Comparison of ENCODE assay signal across 8 cellular contexts in the genomic region with DNA sequence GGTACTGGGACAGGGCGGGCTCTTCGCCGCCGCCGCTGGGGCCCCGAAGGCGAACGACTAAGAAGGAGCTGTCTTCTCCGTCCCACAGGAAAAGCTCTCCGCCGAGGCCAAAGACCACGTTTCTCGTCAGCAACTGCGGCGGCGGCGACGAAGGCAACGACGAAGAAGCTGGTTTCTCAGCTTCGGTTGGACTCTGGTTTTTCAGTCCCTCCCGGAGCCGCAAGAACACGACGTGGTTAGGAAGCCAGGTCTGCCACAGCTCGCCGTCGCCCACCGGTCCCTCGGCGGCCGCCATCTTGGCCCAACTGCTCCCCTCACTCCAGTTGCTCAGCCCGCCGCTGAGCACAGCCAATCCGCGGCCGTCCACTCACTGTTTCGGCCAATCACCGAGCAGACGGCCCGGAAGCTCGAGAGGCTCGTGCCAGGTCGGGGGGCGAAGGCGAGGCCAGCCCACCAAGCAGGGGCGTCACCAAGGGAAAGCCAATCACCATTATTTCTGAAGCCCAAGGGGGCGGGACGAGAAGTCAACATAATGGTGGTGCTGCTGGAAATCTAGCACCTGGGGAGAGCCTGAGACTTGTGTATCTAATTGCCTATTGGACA. TPM values are rescaled to one million over a fixed set of nuclear protein-coding genes. Genes with fewer than 3 reads are reported as not detected.
A peak's percentile ranks its signal among the peaks of the same experiment; 100 is the strongest.
DNase-seq lines count a peak whose midpoint lies in the region; ATAC-seq and TF ChIP-seq lines count a peak whose summit lies in the region.

A gene (minus strand): TSS at position 307 of the 603 bp plus-strand sequence. CDS start 12 bp downstream, at position 295.

- peaks cover 17% of the 10 kb centered on the region for H3K4me1 ChIP-seq in OCI-LY3 (ENCODE audit: low read length)

- H3K79me2 ChIP-seq in OCI-LY3 (ENCODE audit: low read length) = peaks cover 80% of the 10 kb centered on the region

- H3K4me2 ChIP-seq in OCI-LY3 (ENCODE audit: low read length) = peak within 1 kb of the TSS; percentile 84

- H4K20me1 ChIP-seq in OCI-LY3 (ENCODE audit: insufficient read depth, low read length) = peaks cover 6% of the 10 kb centered on the region; the same call in 1 of the 2 replicates

- H3K4me1 Mint-ChIP-seq in endothelial cell (ENCODE audit: unreplicated experiment) = peaks cover 13% of the 10 kb centered on the region

- peaks cover 39% of the 10 kb centered on the region for H3K36me3 ChIP-seq in OCI-LY3 (replicated peaks; ENCODE audit: low read depth, low read length)

- TF ChIP-seq CTCF in OCI-LY3 (IDR thresholded peaks at IDR 0.05; ENCODE audit: low read depth, low read length) = no peak
- no peak for TF ChIP-seq CTCF in endothelial cell (IDR thresholded peaks at IDR 0.05; ENCODE audit: unreplicated experiment)

- H3K27ac ChIP-seq in OCI-LY3 (ENCODE audit: low read length) = peak within 1 kb of the TSS; percentile 97

- H3K27me3 Mint-ChIP-seq in endothelial cell (ENCODE audit: unreplicated experiment) = peaks cover 2% of the 10 kb centered on the region

- H3K4me3 ChIP-seq in OCI-LY3 (ENCODE audit: low read length) = peak within 1 kb of the TSS; percentile 92

- H3K27me3 ChIP-seq in OCI-LY3 (ENCODE audit: low read depth, low read length) = no peaks in the 10 kb centered on the region

- H3K4me3 Mint-ChIP-seq in endothelial cell (ENCODE audit: unreplicated experiment) = peak within 1 kb of the TSS; percentile 100

- peaks cover 3% of the 10 kb centered on the region for H3K36me3 Mint-ChIP-seq in endothelial cell (ENCODE audit: low read depth, unreplicated experiment)

- ATAC-seq in GM21515 (IDR thresholded peaks at IDR 0.05; ENCODE audit: unreplicated experiment) = peak; percentile 79

- H3K9me3 Mint-ChIP-seq in endothelial cell (ENCODE audit: unreplicated experiment) = no peaks in the 10 kb centered on the region

- DNase-seq in D341Med (ENCODE audit: low spot score) = peak; percentile 92
- DNase-seq in HuH-7 (ENCODE audit: low spot score) = peak; percentile 86
- DNase-seq in activated CD8-positive, alpha-beta memory T cell treated with anti-CD3 and anti-CD28 coated beads, Interleukin-2, amount 50 U/mL, for 48 hours = peak; percentile 96
- peak; percentile 97 for DNase-seq in endothelial cell (ENCODE audit: low spot score)
- peak; percentile 98 for DNase-seq in midbrain (lab: John Stamatoyannopoulos, UW)
- peak; percentile 89 to 92 for DNase-seq in stimulated activated CD8-positive, alpha-beta memory T cell treated with anti-CD3 and anti-CD28 coated beads, Interleukin-2, amount 100 ng/mL, for 1 hour (ENCODE audit: low read depth in 2 of 2)

- no peak within 1 kb of the TSS; the same call in 1 of the 2 replicates for H2AFZ ChIP-seq in OCI-LY3 (ENCODE audit: low read depth, low read length)

- H3K9ac ChIP-seq in OCI-LY3 (ENCODE audit: low read length) = peak within 1 kb of the TSS; percentile 97

- H3K9me3 ChIP-seq in OCI-LY3 (ENCODE audit: insufficient read depth, low read length) = no peaks in the 10 kb centered on the region

- H3K27ac Mint-ChIP-seq in endothelial cell (ENCODE audit: unreplicated experiment) = peak within 1 kb of the TSS; percentile 95

RNA-seq across cellular contexts. Expression of the gene that starts here (rescaled TPM):
- total RNA-seq in endothelial cell (ENCODE audit: unreplicated experiment) = 42.4 TPM

Comparison
In these comparisons a context has a peak if more than half of its experiments do, and no peak if none do; other contexts are left out.
1. Peak in every context shown above with its lines: DNase-seq, ATAC-seq, H3K4me3 ChIP-seq and H3K27ac ChIP-seq.